ENCODE assay signal across 2 cellular contexts in genomic region chr11:120143472-120143871, GRCh38. TPM values are rescaled to one million over a fixed set of nuclear protein-coding genes. Genes with fewer than 3 reads are reported as not detected.
"Had no signal": no experiment of that assay in that cellular context is flagged by ENCODE, and none has a peak within 500 bp of the region (broad histone marks: within the 10 kb centered on the region; RNA-seq: fewer than 3 reads in every experiment).

No MANE protein-coding gene starts in this region.

RNA-seq across cellular contexts. Expression of gene TRIM29, which starts 5.6 kb away (rescaled TPM):
- total RNA-seq: G401, GM12878 had no signal
